23 cellular contexts compared by ENCODE assay signal in the genomic region with DNA sequence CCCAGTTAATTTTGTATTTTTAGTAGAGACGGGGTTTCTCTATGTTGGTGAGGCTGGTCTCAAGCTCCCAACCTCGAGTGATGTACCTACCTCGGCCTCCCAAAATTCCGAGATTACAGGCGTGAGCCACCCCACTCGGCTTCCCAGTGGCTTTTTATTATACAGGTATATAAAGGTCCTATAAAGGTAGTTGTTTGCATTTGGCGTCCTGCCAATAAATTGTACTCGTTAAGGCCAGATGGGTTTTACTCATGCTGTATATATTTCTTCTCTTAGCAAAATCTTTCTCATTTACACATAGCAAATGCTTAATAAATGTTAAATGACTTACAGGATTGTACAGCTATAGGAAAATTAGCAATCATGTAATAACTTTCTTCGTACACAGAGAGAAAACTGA. TPM values are rescaled to one million over a fixed set of nuclear protein-coding genes. Genes with fewer than 3 reads are reported as not detected.
"Had no signal": no experiment of that assay in that cellular context is flagged by ENCODE, and none has a peak within 500 bp of the region (broad histone marks: within the 10 kb centered on the region; RNA-seq: fewer than 3 reads in every experiment).

No MANE protein-coding gene starts in this region.

- H3K27ac ChIP-seq: coronary artery, foreskin keratinocyte, hepatocyte, right atrium auricular region, uterus had no signal

- H3K4me1 ChIP-seq: foreskin keratinocyte, right atrium auricular region, uterus had no signal

- ATAC-seq: foreskin keratinocyte; left cardiac atrium; left ventricle myocardium superior; naive thymus-derived CD4-positive, alpha-beta T cell had no signal

- H3K4me2 ChIP-seq: hepatocyte, smooth muscle cell had no signal

- H3K36me3 ChIP-seq: right atrium auricular region, uterus had no signal

- H3K4me3 ChIP-seq: coronary artery, hepatocyte, lung, right atrium auricular region, smooth muscle cell, uterus had no signal

- H3K79me2 ChIP-seq: hepatocyte had no signal

- DNase-seq: effector CD4-positive, alpha-beta T cell; endodermal cell; erythroblast; foreskin keratinocyte; head of caudate nucleus; kidney; left cardiac atrium; left ventricle myocardium superior; mesenchymal stem cell; naive thymus-derived CD4-positive, alpha-beta T cell; nephron progenitor cell; posterior cingulate gyrus; stimulated activated CD4-positive, alpha-beta T cell treated with anti-CD3 and anti-CD28 coated beads, Interleukin-2, amount 100 ng/mL, for 48 hours; stimulated activated naive CD4-positive, alpha-beta T cell treated with Interleukin-2 at 50 U/mL for 16 hours; uterus had no signal

- H3K27me3 ChIP-seq: foreskin keratinocyte, hepatocyte, right atrium auricular region, uterus had no signal

RNA-seq across cellular contexts. Expression of a gene that starts 6.9 kb away (rescaled TPM):
- total RNA-seq: naive thymus-derived CD4-positive, alpha-beta T cell had no signal
- polyA plus RNA-seq: naive thymus-derived CD4-positive, alpha-beta T cell had no signal

RNA-seq across cellular contexts. Expression of a gene that starts 20.9 kb away (rescaled TPM):
- total RNA-seq: dermis microvascular lymphatic vessel endothelial cell; endodermal cell; endothelial cell of umbilical vein; foreskin keratinocyte; hepatocyte; naive thymus-derived CD4-positive, alpha-beta T cell; osteocyte; smooth muscle cell had no signal
- polyA plus RNA-seq: endothelial cell of umbilical vein; foreskin keratinocyte; naive thymus-derived CD4-positive, alpha-beta T cell; smooth muscle cell had no signal
